In the genomic region with DNA sequence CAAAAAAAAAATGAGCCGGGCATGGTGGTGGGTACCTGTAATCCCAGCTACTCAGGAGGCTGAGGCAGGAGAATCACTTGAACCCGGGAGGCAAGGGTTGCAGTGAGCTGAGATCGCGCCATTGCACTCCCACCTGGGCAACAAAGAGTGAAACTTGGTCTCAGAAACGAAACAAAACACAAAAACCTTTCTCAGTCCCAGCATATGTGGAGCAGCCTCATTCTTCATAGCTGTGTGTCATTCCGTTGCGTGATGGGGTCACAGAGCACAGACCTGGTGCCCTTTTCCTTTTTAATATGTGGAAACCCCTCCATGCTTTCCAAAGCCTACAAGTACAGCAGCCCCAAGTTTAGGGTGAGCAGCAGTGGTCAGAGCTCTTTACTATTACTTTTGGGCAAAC, we compare ENCODE assay signal across 2 cellular contexts.
TF ChIP-seq lines count a peak whose summit lies in the region.

No MANE protein-coding gene starts in this region.

TF ChIP-seq in GM12878, 131 proteins besides CTCF, POLR2A, EP300 and RAD21:
- TF ChIP-seq JUND (IDR thresholded peaks at IDR 0.05; ENCODE audit: low read depth, low read length), result no peak
- TF ChIP-seq BHLHE40 (IDR thresholded peaks at IDR 0.05; ENCODE audit: borderline replicate concordance in 1 of 2, low read depth in 2 of 2, low read length in 1 of 2), result no peak
- TF ChIP-seq KAT2A (conservative IDR thresholded peaks at IDR 0.05; ENCODE audit: control insufficient read depth, low read depth, low read length), result no peak
- no peak for TF ChIP-seq HDAC6 (IDR thresholded peaks at IDR 0.05; ENCODE audit: unreplicated experiment)
- no peak for TF ChIP-seq STAT3 (IDR thresholded peaks at IDR 0.05; ENCODE audit: low read depth, low read length)
- TF ChIP-seq SMARCA5 (IDR thresholded peaks at IDR 0.05), result no peak
- no peak for TF ChIP-seq TCF12 (IDR thresholded peaks at IDR 0.05; ENCODE audit: low read depth, low read length)
- no peak for TF ChIP-seq SRF (IDR thresholded peaks at IDR 0.05; ENCODE audit: low read depth in 2 of 2, low read length in 2 of 2)
- no peak for TF ChIP-seq FOXM1 (IDR thresholded peaks at IDR 0.05; ENCODE audit: low read depth, low read length)
- TF ChIP-seq, protein P1, sequence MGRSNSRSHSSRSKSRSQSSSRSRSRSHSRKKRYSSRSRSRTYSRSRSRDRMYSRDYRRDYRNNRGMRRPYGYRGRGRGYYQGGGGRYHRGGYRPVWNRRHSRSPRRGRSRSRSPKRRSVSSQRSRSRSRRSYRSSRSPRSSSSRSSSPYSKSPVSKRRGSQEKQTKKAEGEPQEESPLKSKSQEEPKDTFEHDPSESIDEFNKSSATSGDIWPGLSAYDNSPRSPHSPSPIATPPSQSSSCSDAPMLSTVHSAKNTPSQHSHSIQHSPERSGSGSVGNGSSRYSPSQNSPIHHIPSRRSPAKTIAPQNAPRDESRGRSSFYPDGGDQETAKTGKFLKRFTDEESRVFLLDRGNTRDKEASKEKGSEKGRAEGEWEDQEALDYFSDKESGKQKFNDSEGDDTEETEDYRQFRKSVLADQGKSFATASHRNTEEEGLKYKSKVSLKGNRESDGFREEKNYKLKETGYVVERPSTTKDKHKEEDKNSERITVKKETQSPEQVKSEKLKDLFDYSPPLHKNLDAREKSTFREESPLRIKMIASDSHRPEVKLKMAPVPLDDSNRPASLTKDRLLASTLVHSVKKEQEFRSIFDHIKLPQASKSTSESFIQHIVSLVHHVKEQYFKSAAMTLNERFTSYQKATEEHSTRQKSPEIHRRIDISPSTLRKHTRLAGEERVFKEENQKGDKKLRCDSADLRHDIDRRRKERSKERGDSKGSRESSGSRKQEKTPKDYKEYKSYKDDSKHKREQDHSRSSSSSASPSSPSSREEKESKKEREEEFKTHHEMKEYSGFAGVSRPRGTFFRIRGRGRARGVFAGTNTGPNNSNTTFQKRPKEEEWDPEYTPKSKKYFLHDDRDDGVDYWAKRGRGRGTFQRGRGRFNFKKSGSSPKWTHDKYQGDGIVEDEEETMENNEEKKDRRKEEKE (IDR thresholded peaks at IDR 0.05), result no peak
- TF ChIP-seq HDGF (IDR thresholded peaks at IDR 0.05), result no peak
- TF ChIP-seq HCFC1 (IDR thresholded peaks at IDR 0.05; ENCODE audit: low read length), result no peak
- TF ChIP-seq, protein P2, sequence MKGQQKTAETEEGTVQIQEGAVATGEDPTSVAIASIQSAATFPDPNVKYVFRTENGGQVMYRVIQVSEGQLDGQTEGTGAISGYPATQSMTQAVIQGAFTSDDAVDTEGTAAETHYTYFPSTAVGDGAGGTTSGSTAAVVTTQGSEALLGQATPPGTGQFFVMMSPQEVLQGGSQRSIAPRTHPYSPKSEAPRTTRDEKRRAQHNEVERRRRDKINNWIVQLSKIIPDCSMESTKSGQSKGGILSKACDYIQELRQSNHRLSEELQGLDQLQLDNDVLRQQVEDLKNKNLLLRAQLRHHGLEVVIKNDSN (IDR thresholded peaks at IDR 0.05; ENCODE audit: borderline replicate concordance, extremely low read length, insufficient read depth, low read depth, low read length), result no peak
- no peak for TF ChIP-seq IKZF2 (IDR thresholded peaks at IDR 0.05)
- TF ChIP-seq, protein P3, sequence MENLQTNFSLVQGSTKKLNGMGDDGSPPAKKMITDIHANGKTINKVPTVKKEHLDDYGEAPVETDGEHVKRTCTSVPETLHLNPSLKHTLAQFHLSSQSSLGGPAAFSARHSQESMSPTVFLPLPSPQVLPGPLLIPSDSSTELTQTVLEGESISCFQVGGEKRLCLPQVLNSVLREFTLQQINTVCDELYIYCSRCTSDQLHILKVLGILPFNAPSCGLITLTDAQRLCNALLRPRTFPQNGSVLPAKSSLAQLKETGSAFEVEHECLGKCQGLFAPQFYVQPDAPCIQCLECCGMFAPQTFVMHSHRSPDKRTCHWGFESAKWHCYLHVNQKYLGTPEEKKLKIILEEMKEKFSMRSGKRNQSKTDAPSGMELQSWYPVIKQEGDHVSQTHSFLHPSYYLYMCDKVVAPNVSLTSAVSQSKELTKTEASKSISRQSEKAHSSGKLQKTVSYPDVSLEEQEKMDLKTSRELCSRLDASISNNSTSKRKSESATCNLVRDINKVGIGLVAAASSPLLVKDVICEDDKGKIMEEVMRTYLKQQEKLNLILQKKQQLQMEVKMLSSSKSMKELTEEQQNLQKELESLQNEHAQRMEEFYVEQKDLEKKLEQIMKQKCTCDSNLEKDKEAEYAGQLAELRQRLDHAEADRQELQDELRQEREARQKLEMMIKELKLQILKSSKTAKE (IDR thresholded peaks at IDR 0.05; ENCODE audit: low read depth, poor library complexity, severe bottlenecking), result no peak
TF ChIP-seq in GM12878: peak in this region for 0.

TF ChIP-seq in WTC11, 78 proteins besides CTCF, POLR2A, EP300 and RAD21 (continues in another document):
- no peak for TF ChIP-seq ZNF121 (CRISPR knock-in tag; IDR thresholded peaks at IDR 0.05)
- TF ChIP-seq, protein P4, sequence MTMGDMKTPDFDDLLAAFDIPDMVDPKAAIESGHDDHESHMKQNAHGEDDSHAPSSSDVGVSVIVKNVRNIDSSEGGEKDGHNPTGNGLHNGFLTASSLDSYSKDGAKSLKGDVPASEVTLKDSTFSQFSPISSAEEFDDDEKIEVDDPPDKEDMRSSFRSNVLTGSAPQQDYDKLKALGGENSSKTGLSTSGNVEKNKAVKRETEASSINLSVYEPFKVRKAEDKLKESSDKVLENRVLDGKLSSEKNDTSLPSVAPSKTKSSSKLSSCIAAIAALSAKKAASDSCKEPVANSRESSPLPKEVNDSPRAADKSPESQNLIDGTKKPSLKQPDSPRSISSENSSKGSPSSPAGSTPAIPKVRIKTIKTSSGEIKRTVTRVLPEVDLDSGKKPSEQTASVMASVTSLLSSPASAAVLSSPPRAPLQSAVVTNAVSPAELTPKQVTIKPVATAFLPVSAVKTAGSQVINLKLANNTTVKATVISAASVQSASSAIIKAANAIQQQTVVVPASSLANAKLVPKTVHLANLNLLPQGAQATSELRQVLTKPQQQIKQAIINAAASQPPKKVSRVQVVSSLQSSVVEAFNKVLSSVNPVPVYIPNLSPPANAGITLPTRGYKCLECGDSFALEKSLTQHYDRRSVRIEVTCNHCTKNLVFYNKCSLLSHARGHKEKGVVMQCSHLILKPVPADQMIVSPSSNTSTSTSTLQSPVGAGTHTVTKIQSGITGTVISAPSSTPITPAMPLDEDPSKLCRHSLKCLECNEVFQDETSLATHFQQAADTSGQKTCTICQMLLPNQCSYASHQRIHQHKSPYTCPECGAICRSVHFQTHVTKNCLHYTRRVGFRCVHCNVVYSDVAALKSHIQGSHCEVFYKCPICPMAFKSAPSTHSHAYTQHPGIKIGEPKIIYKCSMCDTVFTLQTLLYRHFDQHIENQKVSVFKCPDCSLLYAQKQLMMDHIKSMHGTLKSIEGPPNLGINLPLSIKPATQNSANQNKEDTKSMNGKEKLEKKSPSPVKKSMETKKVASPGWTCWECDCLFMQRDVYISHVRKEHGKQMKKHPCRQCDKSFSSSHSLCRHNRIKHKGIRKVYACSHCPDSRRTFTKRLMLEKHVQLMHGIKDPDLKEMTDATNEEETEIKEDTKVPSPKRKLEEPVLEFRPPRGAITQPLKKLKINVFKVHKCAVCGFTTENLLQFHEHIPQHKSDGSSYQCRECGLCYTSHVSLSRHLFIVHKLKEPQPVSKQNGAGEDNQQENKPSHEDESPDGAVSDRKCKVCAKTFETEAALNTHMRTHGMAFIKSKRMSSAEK (CRISPR knock-in tag; IDR thresholded peaks at IDR 0.05; ENCODE audit: borderline replicate concordance), result no peak
- no peak for TF ChIP-seq MYBL2 (CRISPR knock-in tag; IDR thresholded peaks at IDR 0.05)
- TF ChIP-seq, protein P5, sequence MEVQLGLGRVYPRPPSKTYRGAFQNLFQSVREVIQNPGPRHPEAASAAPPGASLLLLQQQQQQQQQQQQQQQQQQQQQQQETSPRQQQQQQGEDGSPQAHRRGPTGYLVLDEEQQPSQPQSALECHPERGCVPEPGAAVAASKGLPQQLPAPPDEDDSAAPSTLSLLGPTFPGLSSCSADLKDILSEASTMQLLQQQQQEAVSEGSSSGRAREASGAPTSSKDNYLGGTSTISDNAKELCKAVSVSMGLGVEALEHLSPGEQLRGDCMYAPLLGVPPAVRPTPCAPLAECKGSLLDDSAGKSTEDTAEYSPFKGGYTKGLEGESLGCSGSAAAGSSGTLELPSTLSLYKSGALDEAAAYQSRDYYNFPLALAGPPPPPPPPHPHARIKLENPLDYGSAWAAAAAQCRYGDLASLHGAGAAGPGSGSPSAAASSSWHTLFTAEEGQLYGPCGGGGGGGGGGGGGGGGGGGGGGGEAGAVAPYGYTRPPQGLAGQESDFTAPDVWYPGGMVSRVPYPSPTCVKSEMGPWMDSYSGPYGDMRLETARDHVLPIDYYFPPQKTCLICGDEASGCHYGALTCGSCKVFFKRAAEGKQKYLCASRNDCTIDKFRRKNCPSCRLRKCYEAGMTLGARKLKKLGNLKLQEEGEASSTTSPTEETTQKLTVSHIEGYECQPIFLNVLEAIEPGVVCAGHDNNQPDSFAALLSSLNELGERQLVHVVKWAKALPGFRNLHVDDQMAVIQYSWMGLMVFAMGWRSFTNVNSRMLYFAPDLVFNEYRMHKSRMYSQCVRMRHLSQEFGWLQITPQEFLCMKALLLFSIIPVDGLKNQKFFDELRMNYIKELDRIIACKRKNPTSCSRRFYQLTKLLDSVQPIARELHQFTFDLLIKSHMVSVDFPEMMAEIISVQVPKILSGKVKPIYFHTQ (CRISPR knock-in tag; IDR thresholded peaks at IDR 0.05), result no peak
- TF ChIP-seq, protein P6, sequence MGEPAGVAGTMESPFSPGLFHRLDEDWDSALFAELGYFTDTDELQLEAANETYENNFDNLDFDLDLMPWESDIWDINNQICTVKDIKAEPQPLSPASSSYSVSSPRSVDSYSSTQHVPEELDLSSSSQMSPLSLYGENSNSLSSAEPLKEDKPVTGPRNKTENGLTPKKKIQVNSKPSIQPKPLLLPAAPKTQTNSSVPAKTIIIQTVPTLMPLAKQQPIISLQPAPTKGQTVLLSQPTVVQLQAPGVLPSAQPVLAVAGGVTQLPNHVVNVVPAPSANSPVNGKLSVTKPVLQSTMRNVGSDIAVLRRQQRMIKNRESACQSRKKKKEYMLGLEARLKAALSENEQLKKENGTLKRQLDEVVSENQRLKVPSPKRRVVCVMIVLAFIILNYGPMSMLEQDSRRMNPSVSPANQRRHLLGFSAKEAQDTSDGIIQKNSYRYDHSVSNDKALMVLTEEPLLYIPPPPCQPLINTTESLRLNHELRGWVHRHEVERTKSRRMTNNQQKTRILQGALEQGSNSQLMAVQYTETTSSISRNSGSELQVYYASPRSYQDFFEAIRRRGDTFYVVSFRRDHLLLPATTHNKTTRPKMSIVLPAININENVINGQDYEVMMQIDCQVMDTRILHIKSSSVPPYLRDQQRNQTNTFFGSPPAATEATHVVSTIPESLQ (CRISPR knock-in tag; IDR thresholded peaks at IDR 0.05), result no peak
- TF ChIP-seq, protein P7, sequence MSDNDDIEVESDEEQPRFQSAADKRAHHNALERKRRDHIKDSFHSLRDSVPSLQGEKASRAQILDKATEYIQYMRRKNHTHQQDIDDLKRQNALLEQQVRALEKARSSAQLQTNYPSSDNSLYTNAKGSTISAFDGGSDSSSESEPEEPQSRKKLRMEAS (CRISPR knock-in tag; IDR thresholded peaks at IDR 0.05), result no peak
- TF ChIP-seq, protein P8, sequence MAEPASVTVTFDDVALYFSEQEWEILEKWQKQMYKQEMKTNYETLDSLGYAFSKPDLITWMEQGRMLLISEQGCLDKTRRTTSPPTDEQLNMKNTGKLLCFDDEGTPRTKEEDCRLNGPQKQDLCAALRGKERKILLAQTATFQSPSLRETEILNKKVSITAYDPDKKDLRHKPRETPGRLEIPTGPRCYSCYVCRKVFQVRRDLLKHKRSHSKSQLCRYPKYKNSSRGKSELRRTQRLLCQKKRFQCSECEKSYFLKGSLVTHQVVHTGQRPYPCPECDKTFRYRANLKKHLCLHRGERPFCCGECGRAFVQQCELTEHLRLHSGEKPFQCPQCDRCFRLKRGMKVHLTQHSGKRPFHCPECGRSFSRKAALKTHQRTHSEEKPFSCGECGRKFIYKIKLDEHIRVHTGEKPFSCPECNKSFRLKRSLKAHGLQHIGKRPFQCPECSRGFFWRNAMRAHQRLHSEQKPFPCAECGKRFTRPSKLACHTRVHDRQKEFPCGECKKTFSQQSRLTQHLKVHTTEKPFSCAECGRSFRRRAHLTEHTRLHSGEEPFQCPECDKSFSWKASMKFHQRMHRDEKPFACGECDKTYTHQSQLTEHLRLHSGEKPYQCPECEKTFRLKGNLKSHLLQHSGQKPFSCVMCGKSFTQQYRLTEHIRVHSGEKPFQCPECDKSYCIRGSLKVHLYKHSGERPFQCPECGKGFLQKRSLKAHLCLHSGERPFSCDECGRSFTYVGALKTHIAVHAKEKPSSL (CRISPR knock-in tag; conservative IDR thresholded peaks at IDR 0.05), result no peak
- no peak for TF ChIP-seq FOXP1 (CRISPR knock-in tag; IDR thresholded peaks at IDR 0.05; ENCODE audit: borderline replicate concordance)
- no peak for TF ChIP-seq NR3C1 (CRISPR knock-in tag; conservative IDR thresholded peaks at IDR 0.05; ENCODE audit: low read depth)
- TF ChIP-seq NFYB (CRISPR knock-in tag; conservative IDR thresholded peaks at IDR 0.05; ENCODE audit: low read depth), result no peak
- TF ChIP-seq, protein P9, sequence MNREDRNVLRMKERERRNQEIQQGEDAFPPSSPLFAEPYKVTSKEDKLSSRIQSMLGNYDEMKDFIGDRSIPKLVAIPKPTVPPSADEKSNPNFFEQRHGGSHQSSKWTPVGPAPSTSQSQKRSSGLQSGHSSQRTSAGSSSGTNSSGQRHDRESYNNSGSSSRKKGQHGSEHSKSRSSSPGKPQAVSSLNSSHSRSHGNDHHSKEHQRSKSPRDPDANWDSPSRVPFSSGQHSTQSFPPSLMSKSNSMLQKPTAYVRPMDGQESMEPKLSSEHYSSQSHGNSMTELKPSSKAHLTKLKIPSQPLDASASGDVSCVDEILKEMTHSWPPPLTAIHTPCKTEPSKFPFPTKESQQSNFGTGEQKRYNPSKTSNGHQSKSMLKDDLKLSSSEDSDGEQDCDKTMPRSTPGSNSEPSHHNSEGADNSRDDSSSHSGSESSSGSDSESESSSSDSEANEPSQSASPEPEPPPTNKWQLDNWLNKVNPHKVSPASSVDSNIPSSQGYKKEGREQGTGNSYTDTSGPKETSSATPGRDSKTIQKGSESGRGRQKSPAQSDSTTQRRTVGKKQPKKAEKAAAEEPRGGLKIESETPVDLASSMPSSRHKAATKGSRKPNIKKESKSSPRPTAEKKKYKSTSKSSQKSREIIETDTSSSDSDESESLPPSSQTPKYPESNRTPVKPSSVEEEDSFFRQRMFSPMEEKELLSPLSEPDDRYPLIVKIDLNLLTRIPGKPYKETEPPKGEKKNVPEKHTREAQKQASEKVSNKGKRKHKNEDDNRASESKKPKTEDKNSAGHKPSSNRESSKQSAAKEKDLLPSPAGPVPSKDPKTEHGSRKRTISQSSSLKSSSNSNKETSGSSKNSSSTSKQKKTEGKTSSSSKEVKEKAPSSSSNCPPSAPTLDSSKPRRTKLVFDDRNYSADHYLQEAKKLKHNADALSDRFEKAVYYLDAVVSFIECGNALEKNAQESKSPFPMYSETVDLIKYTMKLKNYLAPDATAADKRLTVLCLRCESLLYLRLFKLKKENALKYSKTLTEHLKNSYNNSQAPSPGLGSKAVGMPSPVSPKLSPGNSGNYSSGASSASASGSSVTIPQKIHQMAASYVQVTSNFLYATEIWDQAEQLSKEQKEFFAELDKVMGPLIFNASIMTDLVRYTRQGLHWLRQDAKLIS (CRISPR knock-in tag; IDR thresholded peaks at IDR 0.05; ENCODE audit: borderline replicate concordance), result no peak
- no peak for TF ChIP-seq TEAD1 (CRISPR knock-in tag; IDR thresholded peaks at IDR 0.05)
- TF ChIP-seq, protein P10, sequence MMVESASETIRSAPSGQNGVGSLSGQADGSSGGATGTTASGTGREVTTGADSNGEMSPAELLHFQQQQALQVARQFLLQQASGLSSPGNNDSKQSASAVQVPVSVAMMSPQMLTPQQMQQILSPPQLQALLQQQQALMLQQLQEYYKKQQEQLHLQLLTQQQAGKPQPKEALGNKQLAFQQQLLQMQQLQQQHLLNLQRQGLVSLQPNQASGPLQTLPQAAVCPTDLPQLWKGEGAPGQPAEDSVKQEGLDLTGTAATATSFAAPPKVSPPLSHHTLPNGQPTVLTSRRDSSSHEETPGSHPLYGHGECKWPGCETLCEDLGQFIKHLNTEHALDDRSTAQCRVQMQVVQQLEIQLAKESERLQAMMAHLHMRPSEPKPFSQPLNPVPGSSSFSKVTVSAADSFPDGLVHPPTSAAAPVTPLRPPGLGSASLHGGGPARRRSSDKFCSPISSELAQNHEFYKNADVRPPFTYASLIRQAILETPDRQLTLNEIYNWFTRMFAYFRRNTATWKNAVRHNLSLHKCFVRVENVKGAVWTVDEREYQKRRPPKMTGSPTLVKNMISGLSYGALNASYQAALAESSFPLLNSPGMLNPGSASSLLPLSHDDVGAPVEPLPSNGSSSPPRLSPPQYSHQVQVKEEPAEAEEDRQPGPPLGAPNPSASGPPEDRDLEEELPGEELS (CRISPR knock-in tag; IDR thresholded peaks at IDR 0.05), result no peak
